In the genomic region with DNA sequence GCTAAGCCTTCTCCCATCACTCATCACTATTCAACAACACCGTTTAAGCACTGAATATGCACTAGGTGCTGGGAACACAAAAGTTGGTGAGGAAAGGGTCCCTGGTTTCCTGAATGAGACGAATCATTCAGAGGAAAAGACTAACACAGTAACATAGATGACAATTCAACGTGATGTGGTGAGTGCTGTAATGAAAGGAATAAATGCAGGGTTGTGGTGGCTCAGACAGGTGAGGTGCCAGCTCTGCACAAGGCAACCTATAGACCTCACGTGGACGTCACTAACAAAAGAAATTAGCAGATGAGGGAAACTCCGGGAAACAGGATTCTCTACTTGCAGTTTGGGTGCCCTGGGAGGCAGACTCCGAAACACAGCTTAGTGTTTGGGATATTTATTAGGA, we compare ENCODE assay signal across 19 cellular contexts.
"Had no signal": no experiment of that assay in that cellular context is flagged by ENCODE, and none has a peak within 500 bp of the region (broad histone marks: within the 10 kb centered on the region; RNA-seq: fewer than 3 reads in every experiment).

No MANE protein-coding gene starts in this region.

- FAIRE-seq: frontal cortex had no signal

- H3K4me3 ChIP-seq: coronary artery, heart left ventricle, lung, psoas muscle, right lobe of liver, testis, tibial nerve had no signal

- H3K27ac ChIP-seq: coronary artery, heart left ventricle, psoas muscle, right lobe of liver, testis, tibial nerve had no signal

- H3K9me3 ChIP-seq: psoas muscle, right lobe of liver, testis had no signal

- H3K4me1 ChIP-seq: heart left ventricle, psoas muscle, right lobe of liver, testis, tibial nerve had no signal

- DNase-seq: dorsolateral prefrontal cortex; effector CD8-positive, alpha-beta T cell; heart left ventricle; hippocampal formation; left colon; left ventricle myocardium superior; naive thymus-derived CD4-positive, alpha-beta T cell; nephron progenitor cell; psoas muscle; retina; right lobe of liver; stimulated activated CD4-positive, alpha-beta T cell treated with anti-CD3 and anti-CD28 coated beads, Interleukin-4, amount 100 ng/mL, for 1 hour; stimulated activated naive B cell treated with anti-CD40 and anti-IgM and Interleukin-4, amounts not matched to agents 10 μg/mL and 1 μg/mL and 100 μg/mL, for 72 hours; stimulated activated naive CD8-positive, alpha-beta T cell treated with anti-CD3 and anti-CD28 coated beads, Interleukin-15, amount 100 ng/mL, for 72 hours; testis had no signal

- H3K27me3 ChIP-seq: dorsolateral prefrontal cortex, heart left ventricle, right lobe of liver, testis, tibial nerve had no signal

- ATAC-seq: left colon; left ventricle myocardium superior; naive thymus-derived CD4-positive, alpha-beta T cell; stimulated activated naive B cell treated with anti-CD40 and anti-IgM and Interleukin-4, amounts not matched to agents 10 μg/mL and 1 μg/mL and 100 μg/mL, for 72 hours; stimulated activated naive CD8-positive, alpha-beta T cell treated with anti-CD3 and anti-CD28 coated beads, Interleukin-15, amount 100 ng/mL, for 72 hours had no signal

- H3K36me3 ChIP-seq: heart left ventricle, right lobe of liver, tibial nerve had no signal
